Comparison of ENCODE assay signal across 1 cellular context in the genomic region with DNA sequence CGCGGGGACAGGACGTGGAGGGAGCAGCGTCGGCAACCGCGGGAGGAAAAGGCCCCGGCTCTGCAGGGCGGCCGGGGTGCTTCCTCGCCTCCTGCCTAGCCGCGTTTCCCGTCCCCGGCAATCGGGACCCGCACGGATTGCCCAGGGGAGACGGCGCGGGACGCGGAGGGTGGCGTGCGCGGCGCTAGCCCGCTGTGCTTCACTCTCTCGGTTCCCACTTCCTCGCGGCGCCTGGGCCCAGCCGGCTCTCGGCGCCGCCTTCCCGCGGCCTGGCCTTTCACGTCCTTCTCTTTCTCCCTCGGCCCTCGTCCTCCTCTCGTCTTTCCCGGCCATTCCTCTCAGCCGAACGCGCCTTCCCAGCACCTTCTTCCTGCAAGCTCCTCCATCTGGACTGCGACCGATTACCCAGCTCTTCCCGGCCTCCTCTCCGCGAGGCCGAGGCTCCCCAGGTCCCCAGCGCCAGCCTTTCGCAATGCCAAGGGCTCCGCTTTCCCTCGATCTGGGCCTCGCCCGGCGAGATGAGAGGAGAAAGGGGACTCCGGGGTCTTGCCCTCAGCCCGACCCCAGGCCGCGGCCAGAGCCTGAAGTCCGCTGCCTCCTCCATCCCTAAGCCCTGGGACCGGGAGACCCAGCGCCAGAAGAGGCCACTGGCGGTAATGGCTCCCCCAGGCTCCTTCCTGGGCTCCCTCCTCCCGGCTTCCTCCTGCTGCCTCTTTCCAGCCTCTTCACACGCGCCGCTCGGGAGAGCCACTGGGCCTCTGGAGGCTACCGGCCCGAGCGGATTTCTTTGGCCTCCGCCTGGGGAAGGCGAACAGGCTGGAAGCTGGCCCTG.
TF ChIP-seq lines count a peak whose summit lies in the region.

No MANE protein-coding gene starts in this region.

TF ChIP-seq in HepG2, 621 proteins besides CTCF, POLR2A, EP300 and RAD21 (continued from another document and continues in another):
- TF ChIP-seq, protein P1, sequence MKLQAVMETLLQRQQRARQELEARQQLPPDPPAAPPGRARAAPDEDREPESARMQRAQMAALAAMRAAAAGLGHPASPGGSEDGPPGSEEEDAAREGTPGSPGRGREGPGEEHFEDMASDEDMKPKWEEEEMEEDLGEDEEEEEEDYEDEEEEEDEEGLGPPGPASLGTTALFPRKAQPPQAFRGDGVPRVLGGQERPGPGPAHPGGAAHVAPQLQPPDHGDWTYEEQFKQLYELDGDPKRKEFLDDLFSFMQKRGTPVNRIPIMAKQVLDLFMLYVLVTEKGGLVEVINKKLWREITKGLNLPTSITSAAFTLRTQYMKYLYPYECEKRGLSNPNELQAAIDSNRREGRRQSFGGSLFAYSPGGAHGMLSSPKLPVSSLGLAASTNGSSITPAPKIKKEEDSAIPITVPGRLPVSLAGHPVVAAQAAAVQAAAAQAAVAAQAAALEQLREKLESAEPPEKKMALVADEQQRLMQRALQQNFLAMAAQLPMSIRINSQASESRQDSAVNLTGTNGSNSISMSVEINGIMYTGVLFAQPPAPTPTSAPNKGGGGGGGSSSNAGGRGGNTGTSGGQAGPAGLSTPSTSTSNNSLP (IDR thresholded peaks at IDR 0.05; ENCODE audit: low read depth, low read length): no peak
- TF ChIP-seq, protein P2, sequence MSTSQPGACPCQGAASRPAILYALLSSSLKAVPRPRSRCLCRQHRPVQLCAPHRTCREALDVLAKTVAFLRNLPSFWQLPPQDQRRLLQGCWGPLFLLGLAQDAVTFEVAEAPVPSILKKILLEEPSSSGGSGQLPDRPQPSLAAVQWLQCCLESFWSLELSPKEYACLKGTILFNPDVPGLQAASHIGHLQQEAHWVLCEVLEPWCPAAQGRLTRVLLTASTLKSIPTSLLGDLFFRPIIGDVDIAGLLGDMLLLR (CRISPR knock-in tag; IDR thresholded peaks at IDR 0.05): no peak
- TF ChIP-seq ZNF598 (CRISPR knock-in tag; IDR thresholded peaks at IDR 0.05; ENCODE audit: borderline replicate concordance) (peak; percentile 84; the same call in 1 of the 2 replicates), ZNF383 (CRISPR knock-in tag; IDR thresholded peaks at IDR 0.05; ENCODE audit: borderline replicate concordance) (no peak), ZNF343 (CRISPR knock-in tag; IDR thresholded peaks at IDR 0.05) (no peak), RNF2 (conservative IDR thresholded peaks at IDR 0.05; ENCODE audit: low read depth) (0 out of 2 replicates have a peak, but pooled peaks have one; percentile 44), ZNF143 (CRISPR knock-in tag; IDR thresholded peaks at IDR 0.05) (no peak), EZH2 (conservative IDR thresholded peaks at IDR 0.05; ENCODE audit: low read depth, low read length) (no peak), FOXA3 (CRISPR knock-in tag; IDR thresholded peaks at IDR 0.05) (no peak; the same call in 1 of the 2 replicates), ZNF136 (CRISPR knock-in tag; IDR thresholded peaks at IDR 0.05; ENCODE audit: low read depth) (0 out of 2 replicates have a peak, but pooled peaks have one; percentile 46), PHF20 (CRISPR knock-in tag; IDR thresholded peaks at IDR 0.05) (no peak), ZKSCAN1 (IDR thresholded peaks at IDR 0.05; ENCODE audit: low read length) (no peak), CC2D1A (CRISPR knock-in tag; IDR thresholded peaks at IDR 0.05) (no peak), ZNF30 (CRISPR knock-in tag; IDR thresholded peaks at IDR 0.05) (no peak), DNMT1 (CRISPR knock-in tag; IDR thresholded peaks at IDR 0.05) (0 out of 2 replicates have a peak, but pooled peaks have one; percentile 44), CHD4 (IDR thresholded peaks at IDR 0.05; ENCODE audit: borderline replicate concordance, low read length) (no peak), ARNTL (CRISPR knock-in tag; IDR thresholded peaks at IDR 0.05) (peak; percentile 69; the same call in 1 of the 2 replicates), SSRP1 (CRISPR knock-in tag; IDR thresholded peaks at IDR 0.05) (no peak), FOXM1 (CRISPR knock-in tag; IDR thresholded peaks at IDR 0.05) (peak; percentile 81; the same call in 1 of the 2 replicates), PHF21A (CRISPR knock-in tag; IDR thresholded peaks at IDR 0.05) (no peak), U2AF1 (optimal IDR thresholded peaks at IDR 0.05; ENCODE audit: low read depth, low read length) (peak; percentile 42), HMGA1 (CRISPR knock-in tag; conservative IDR thresholded peaks at IDR 0.05) (no peak), MED13 (CRISPR knock-in tag; IDR thresholded peaks at IDR 0.05) (0 out of 2 replicates have a peak, but pooled peaks have one; percentile 71), SUZ12 (IDR thresholded peaks at IDR 0.05; ENCODE audit: low read depth, low read length) (no peak), KLF16 (CRISPR knock-in tag; IDR thresholded peaks at IDR 0.05) (no peak; a peak in 1 of 4 replicates), ZSCAN9 (CRISPR knock-in tag; IDR thresholded peaks at IDR 0.05; ENCODE audit: borderline replicate concordance) (0 out of 2 replicates have a peak, but pooled peaks have one; percentile 21), ZNF678 (CRISPR knock-in tag; IDR thresholded peaks at IDR 0.05) (peak; percentile 91; the same call in 1 of the 2 replicates), POLR2AphosphoS5 (IDR thresholded peaks at IDR 0.05; ENCODE audit: low read depth, low read length) (no peak), NFIC (IDR thresholded peaks at IDR 0.05; ENCODE audit: low read length) (no peak), HMG20B (CRISPR knock-in tag; conservative IDR thresholded peaks at IDR 0.05) (no peak), KDM6A (CRISPR knock-in tag; IDR thresholded peaks at IDR 0.05; ENCODE audit: low read depth) (no peak), TAF15 (IDR thresholded peaks at IDR 0.05; ENCODE audit: low read depth, low read length, poor library complexity, severe bottlenecking) (no peak), SNAPC2 (CRISPR knock-in tag; IDR thresholded peaks at IDR 0.05) (no peak), ZNF17 (CRISPR knock-in tag; IDR thresholded peaks at IDR 0.05) (no peak), ELF3 (CRISPR knock-in tag; IDR thresholded peaks at IDR 0.05) (no peak), ESRRA (CRISPR knock-in tag; IDR thresholded peaks at IDR 0.05; ENCODE audit: low read depth) (no peak)
- TF ChIP-seq, protein P3, sequence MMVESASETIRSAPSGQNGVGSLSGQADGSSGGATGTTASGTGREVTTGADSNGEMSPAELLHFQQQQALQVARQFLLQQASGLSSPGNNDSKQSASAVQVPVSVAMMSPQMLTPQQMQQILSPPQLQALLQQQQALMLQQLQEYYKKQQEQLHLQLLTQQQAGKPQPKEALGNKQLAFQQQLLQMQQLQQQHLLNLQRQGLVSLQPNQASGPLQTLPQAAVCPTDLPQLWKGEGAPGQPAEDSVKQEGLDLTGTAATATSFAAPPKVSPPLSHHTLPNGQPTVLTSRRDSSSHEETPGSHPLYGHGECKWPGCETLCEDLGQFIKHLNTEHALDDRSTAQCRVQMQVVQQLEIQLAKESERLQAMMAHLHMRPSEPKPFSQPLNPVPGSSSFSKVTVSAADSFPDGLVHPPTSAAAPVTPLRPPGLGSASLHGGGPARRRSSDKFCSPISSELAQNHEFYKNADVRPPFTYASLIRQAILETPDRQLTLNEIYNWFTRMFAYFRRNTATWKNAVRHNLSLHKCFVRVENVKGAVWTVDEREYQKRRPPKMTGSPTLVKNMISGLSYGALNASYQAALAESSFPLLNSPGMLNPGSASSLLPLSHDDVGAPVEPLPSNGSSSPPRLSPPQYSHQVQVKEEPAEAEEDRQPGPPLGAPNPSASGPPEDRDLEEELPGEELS (CRISPR knock-in tag; IDR thresholded peaks at IDR 0.05): peak; percentile 17; the same call in 1 of the 2 replicates
- TF ChIP-seq, protein P4, sequence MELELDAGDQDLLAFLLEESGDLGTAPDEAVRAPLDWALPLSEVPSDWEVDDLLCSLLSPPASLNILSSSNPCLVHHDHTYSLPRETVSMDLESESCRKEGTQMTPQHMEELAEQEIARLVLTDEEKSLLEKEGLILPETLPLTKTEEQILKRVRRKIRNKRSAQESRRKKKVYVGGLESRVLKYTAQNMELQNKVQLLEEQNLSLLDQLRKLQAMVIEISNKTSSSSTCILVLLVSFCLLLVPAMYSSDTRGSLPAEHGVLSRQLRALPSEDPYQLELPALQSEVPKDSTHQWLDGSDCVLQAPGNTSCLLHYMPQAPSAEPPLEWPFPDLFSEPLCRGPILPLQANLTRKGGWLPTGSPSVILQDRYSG (CRISPR knock-in tag; IDR thresholded peaks at IDR 0.05): no peak; the same call in none of the 2 replicates
- TF ChIP-seq, protein P5, sequence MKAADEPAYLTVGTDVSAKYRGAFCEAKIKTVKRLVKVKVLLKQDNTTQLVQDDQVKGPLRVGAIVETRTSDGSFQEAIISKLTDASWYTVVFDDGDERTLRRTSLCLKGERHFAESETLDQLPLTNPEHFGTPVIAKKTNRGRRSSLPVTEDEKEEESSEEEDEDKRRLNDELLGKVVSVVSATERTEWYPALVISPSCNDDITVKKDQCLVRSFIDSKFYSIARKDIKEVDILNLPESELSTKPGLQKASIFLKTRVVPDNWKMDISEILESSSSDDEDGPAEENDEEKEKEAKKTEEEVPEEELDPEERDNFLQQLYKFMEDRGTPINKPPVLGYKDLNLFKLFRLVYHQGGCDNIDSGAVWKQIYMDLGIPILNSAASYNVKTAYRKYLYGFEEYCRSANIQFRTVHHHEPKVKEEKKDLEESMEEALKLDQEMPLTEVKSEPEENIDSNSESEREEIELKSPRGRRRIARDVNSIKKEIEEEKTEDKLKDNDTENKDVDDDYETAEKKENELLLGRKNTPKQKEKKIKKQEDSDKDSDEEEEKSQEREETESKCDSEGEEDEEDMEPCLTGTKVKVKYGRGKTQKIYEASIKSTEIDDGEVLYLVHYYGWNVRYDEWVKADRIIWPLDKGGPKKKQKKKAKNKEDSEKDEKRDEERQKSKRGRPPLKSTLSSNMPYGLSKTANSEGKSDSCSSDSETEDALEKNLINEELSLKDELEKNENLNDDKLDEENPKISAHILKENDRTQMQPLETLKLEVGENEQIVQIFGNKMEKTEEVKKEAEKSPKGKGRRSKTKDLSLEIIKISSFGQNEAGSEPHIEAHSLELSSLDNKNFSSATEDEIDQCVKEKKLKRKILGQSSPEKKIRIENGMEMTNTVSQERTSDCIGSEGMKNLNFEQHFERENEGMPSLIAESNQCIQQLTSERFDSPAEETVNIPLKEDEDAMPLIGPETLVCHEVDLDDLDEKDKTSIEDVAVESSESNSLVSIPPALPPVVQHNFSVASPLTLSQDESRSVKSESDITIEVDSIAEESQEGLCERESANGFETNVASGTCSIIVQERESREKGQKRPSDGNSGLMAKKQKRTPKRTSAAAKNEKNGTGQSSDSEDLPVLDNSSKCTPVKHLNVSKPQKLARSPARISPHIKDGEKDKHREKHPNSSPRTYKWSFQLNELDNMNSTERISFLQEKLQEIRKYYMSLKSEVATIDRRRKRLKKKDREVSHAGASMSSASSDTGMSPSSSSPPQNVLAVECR (CRISPR knock-in tag; IDR thresholded peaks at IDR 0.05; ENCODE audit: borderline replicate concordance): no peak; the same call in none of the 2 replicates
- TF ChIP-seq, protein P6, sequence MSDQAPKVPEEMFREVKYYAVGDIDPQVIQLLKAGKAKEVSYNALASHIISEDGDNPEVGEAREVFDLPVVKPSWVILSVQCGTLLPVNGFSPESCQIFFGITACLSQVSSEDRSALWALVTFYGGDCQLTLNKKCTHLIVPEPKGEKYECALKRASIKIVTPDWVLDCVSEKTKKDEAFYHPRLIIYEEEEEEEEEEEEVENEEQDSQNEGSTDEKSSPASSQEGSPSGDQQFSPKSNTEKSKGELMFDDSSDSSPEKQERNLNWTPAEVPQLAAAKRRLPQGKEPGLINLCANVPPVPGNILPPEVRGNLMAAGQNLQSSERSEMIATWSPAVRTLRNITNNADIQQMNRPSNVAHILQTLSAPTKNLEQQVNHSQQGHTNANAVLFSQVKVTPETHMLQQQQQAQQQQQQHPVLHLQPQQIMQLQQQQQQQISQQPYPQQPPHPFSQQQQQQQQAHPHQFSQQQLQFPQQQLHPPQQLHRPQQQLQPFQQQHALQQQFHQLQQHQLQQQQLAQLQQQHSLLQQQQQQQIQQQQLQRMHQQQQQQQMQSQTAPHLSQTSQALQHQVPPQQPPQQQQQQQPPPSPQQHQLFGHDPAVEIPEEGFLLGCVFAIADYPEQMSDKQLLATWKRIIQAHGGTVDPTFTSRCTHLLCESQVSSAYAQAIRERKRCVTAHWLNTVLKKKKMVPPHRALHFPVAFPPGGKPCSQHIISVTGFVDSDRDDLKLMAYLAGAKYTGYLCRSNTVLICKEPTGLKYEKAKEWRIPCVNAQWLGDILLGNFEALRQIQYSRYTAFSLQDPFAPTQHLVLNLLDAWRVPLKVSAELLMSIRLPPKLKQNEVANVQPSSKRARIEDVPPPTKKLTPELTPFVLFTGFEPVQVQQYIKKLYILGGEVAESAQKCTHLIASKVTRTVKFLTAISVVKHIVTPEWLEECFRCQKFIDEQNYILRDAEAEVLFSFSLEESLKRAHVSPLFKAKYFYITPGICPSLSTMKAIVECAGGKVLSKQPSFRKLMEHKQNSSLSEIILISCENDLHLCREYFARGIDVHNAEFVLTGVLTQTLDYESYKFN (CRISPR knock-in tag; conservative IDR thresholded peaks at IDR 0.05): 0 out of 2 replicates have a peak, but pooled peaks have one; percentile 22
- TF ChIP-seq, protein P7, sequence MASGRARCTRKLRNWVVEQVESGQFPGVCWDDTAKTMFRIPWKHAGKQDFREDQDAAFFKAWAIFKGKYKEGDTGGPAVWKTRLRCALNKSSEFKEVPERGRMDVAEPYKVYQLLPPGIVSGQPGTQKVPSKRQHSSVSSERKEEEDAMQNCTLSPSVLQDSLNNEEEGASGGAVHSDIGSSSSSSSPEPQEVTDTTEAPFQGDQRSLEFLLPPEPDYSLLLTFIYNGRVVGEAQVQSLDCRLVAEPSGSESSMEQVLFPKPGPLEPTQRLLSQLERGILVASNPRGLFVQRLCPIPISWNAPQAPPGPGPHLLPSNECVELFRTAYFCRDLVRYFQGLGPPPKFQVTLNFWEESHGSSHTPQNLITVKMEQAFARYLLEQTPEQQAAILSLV (CRISPR knock-in tag; IDR thresholded peaks at IDR 0.05; ENCODE audit: borderline replicate concordance): no peak
- TF ChIP-seq, protein P8, sequence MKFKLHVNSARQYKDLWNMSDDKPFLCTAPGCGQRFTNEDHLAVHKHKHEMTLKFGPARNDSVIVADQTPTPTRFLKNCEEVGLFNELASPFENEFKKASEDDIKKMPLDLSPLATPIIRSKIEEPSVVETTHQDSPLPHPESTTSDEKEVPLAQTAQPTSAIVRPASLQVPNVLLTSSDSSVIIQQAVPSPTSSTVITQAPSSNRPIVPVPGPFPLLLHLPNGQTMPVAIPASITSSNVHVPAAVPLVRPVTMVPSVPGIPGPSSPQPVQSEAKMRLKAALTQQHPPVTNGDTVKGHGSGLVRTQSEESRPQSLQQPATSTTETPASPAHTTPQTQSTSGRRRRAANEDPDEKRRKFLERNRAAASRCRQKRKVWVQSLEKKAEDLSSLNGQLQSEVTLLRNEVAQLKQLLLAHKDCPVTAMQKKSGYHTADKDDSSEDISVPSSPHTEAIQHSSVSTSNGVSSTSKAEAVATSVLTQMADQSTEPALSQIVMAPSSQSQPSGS (CRISPR knock-in tag; IDR thresholded peaks at IDR 0.05): no peak
- TF ChIP-seq, protein P9, sequence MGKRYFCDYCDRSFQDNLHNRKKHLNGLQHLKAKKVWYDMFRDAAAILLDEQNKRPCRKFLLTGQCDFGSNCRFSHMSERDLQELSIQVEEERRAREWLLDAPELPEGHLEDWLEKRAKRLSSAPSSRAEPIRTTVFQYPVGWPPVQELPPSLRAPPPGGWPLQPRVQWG (CRISPR knock-in tag; IDR thresholded peaks at IDR 0.05; ENCODE audit: borderline replicate concordance, low read depth): no peak
